ENCODE assay signal across 24 cellular contexts in genomic region chr1:110610741-110611286, GRCh38. TPM values are rescaled to one million over a fixed set of nuclear protein-coding genes. Genes with fewer than 3 reads are reported as not detected.
"Had no signal": no experiment of that assay in that cellular context is flagged by ENCODE, and none has a peak within 500 bp of the region (broad histone marks: within the 10 kb centered on the region; RNA-seq: fewer than 3 reads in every experiment).

No MANE protein-coding gene starts in this region.

- H3K4me3 ChIP-seq: cardiac muscle cell, MG63, Peyer's patch, SJSA1 had no signal

- H3K9me3 ChIP-seq: MG63, Peyer's patch, SJSA1 had no signal

- H3K27ac ChIP-seq: cardiac muscle cell, KMS-11, Peyer's patch, RWPE1, SJSA1 had no signal

- H3K4me1 ChIP-seq: SJSA1 had no signal

- DNase-seq: activated B cell treated with CpG ODN at 0.5 μM for 24 hours; activated CD4-positive, alpha-beta T cell treated with anti-CD3 and anti-CD28 coated beads, Interleukin-2, amount 10 ng/mL, durations not matched to agents 7 days and 5 days; activated effector memory CD4-positive, alpha-beta T cell treated with anti-CD3 and anti-CD28 coated beads, Interleukin-2, amount 50 U/mL, for 16 hours; activated naive CD4-positive, alpha-beta T cell treated with Interleukin-2 at 50 U/mL for 16 hours; activated T-cell treated with anti-CD3 and anti-CD28 coated beads, Interleukin-2, amount 50 U/mL, for 24 hours; amygdala; MG63; MV-4-11; NCI-H1092 treated with DMSO at 0.1 percent for 48 hours; NCI-H1417 treated with DMSO at 0.1 percent for 48 hours; NCI-H1694; NCI-H2029; NCI-H2107; NCI-H2171 treated with DMSO at 0.1 percent for 48 hours; NCI-H226; NCI-H526 treated with DMSO at 0.1 percent for 48 hours; Peyer's patch; SHP77; T-helper 9 cell had no signal

- H3K36me3 ChIP-seq: cardiac muscle cell, MG63, Peyer's patch, SJSA1 had no signal

RNA-seq across cellular contexts. Expression of gene KCNA2, which starts 4.7 kb away (rescaled TPM):
- total RNA-seq: NCI-H460, SJSA1 had no signal
